23 cellular contexts compared by ENCODE assay signal in genomic region chr4:172369471-172369959, GRCh38.
"Had no signal": no experiment of that assay in that cellular context is flagged by ENCODE, and none has a peak within 500 bp of the region (broad histone marks: within the 10 kb centered on the region; RNA-seq: fewer than 3 reads in every experiment).

No MANE protein-coding gene starts in this region.

- H3K4me1 Mint-ChIP-seq: IgD-negative memory B cell had no signal

- FAIRE-seq: HTR-8/SVneo, K562, RCC 7860 had no signal

- H3K4me3 ChIP-seq: K562 had no signal

- H3K9ac ChIP-seq: KMS-11, SK-N-SH had no signal

- H3K9me3 ChIP-seq: SK-N-SH had no signal

- H3K4me3 Mint-ChIP-seq: IgD-negative memory B cell had no signal

- H3K36me3 Mint-ChIP-seq: IgD-negative memory B cell had no signal

- DNase-seq: Kasumi-1, MM.1S, NCI-H1092 treated with DMSO at 0.1 percent for 48 hours, NCI-H1436, NCI-H187, NCI-H2029, NCI-H2081 treated with DMSO at 0.1 percent for 48 hours, NCI-H2171, NCI-H226, NCI-H446, NCI-H510A, NCI-H524 treated with DMSO at 0.1 percent for 48 hours, NCI-H69, NCI-H774, RPMI8226, SHP77, SK-N-SH had no signal

- H3K27me3 Mint-ChIP-seq: IgD-negative memory B cell had no signal

- H3K27ac Mint-ChIP-seq: IgD-negative memory B cell had no signal

- H3K27ac ChIP-seq: HL-60, KMS-11 had no signal

- ATAC-seq: K562 had no signal
